22 cellular contexts compared by ENCODE assay signal in genomic region chr7:131628634-131629033, GRCh38.
A peak's percentile ranks its signal among the peaks of the same experiment; 100 is the strongest.
DNase-seq lines count a peak whose midpoint lies in the region; ATAC-seq and TF ChIP-seq lines count a peak whose summit lies in the region.
"Had no signal": no experiment of that assay in that cellular context is flagged by ENCODE, and none has a peak within 500 bp of the region (broad histone marks: within the 10 kb centered on the region; RNA-seq: fewer than 3 reads in every experiment).

No MANE protein-coding gene starts in this region.

- H3K27me3 ChIP-seq in GM23248 (replicated peaks; ENCODE audit: insufficient read depth) (no peaks in the 10 kb centered on the region), RWPE2 (ENCODE audit: insufficient read depth, poor library complexity, severe bottlenecking) (no peaks in the 10 kb centered on the region), left ventricle myocardium inferior (ENCODE audit: low read depth) (no peaks in the 10 kb centered on the region), trophoblast cell (ENCODE audit: insufficient read depth, low read length) (no peaks in the 10 kb centered on the region)

- no peak overlapping the region for H3K4ac ChIP-seq in trophoblast cell (ENCODE audit: low read depth, low read length)

- no peaks in the 10 kb centered on the region for H3K9me3 Mint-ChIP-seq in activated CD4-positive, alpha-beta memory T cell treated with anti-CD3 and anti-CD28 coated beads for 36 hours
- H3K9me3 Mint-ChIP-seq: activated naive CD4-positive, alpha-beta T cell treated with anti-CD3 and anti-CD28 coated beads, Interleukin-2, amount 50 U/mL, for 72 hours; activated T-helper 17 cell treated with anti-CD3 and anti-CD28 coated beads, Interleukin-2, amount 50 U/mL, for 72 hours; H9 had no signal

- H3K23ac ChIP-seq in trophoblast cell (ENCODE audit: low read length) = no peak overlapping the region

- H3K4me3 ChIP-seq in GM23248 (no peak overlapping the region), RWPE2 (ENCODE audit: severe bottlenecking) (no peak overlapping the region), left ventricle myocardium inferior (no peak overlapping the region), trophoblast cell (ENCODE audit: low read depth, low read length) (no peak overlapping the region)
- H3K4me3 ChIP-seq: psoas muscle had no signal

- H3K9me2 ChIP-seq in GM23248 (ENCODE audit: insufficient read depth) = no peaks in the 10 kb centered on the region

- H4K12ac ChIP-seq in trophoblast cell (ENCODE audit: low read depth, low read length) = no peak overlapping the region

- peaks cover 56% of the 10 kb centered on the region for H3K4me1 ChIP-seq in GM23248 (ENCODE audit: insufficient read depth)
- H3K4me1 ChIP-seq in RWPE2 (ENCODE audit: insufficient read depth, poor library complexity, severe bottlenecking) = peaks cover 31% of the 10 kb centered on the region
- peaks cover 81% of the 10 kb centered on the region for H3K4me1 ChIP-seq in left ventricle myocardium inferior
- H3K4me1 ChIP-seq in trophoblast cell (ENCODE audit: control insufficient read depth in 1 of 2, insufficient read depth in 2 of 2, low read length in 2 of 2) = peaks cover 41 to 52% of the 10 kb centered on the region in 2 experiments
- H3K4me1 ChIP-seq: psoas muscle had no signal

- no peak overlapping the region for H3K4me3 Mint-ChIP-seq in activated CD4-positive, alpha-beta memory T cell treated with anti-CD3 and anti-CD28 coated beads for 36 hours
- H3K4me3 Mint-ChIP-seq: activated T-helper 17 cell treated with anti-CD3 and anti-CD28 coated beads, Interleukin-2, amount 50 U/mL, for 72 hours; H9 had no signal

- H3K18ac ChIP-seq in trophoblast cell (ENCODE audit: low read length) = peak overlapping the region; percentile 48

- WGBS in GM23248 (ENCODE audit: low coverage in 1 of 2, low lambda C conversion rate in 2 of 2, missing lambda C conversion rate in 2 of 2), 2 experiments = 39 to 44% methylated on average over 8 of the region's 8 CpGs
- no CpG with 5 or more reads among the region's 8 CpGs for WGBS in trophoblast cell (ENCODE audit: extremely low coverage, insufficient coverage, insufficient read length)

- H3K27ac ChIP-seq in GM23248 (peak overlapping the region; percentile 56), RWPE2 (ENCODE audit: poor library complexity, severe bottlenecking) (peak overlapping the region; percentile 37), left ventricle myocardium inferior (replicated peaks) (peak overlapping the region; percentile 85), trophoblast cell (ENCODE audit: low read depth, low read length) (no peak overlapping the region)
- H3K27ac ChIP-seq: psoas muscle had no signal

- POLR2A ChIA-PET in activated CD4-positive, alpha-beta memory T cell treated with anti-CD3 and anti-CD28 coated beads for 36 hours (lab: Charles Lee) = no interaction called here

- peak overlapping the region; percentile 81 for H2BK12ac ChIP-seq in trophoblast cell (ENCODE audit: low read length)

- H3K9me3 ChIP-seq in GM23248 (ENCODE audit: low read depth) = no peaks in the 10 kb centered on the region
- H3K9me3 ChIP-seq in RWPE2 (ENCODE audit: severe bottlenecking) = no peaks in the 10 kb centered on the region
- no peaks in the 10 kb centered on the region for H3K9me3 ChIP-seq in left ventricle myocardium inferior (replicated peaks)
- H3K9me3 ChIP-seq in trophoblast cell (ENCODE audit: insufficient read depth, low read depth, low read length) = no peaks in the 10 kb centered on the region
- H3K9me3 ChIP-seq: psoas muscle had no signal

- intact Hi-C loops in left ventricle myocardium inferior (cut with micrococcal nuclease) = no loop called here
- intact Hi-C loops in activated CD4-positive, alpha-beta memory T cell treated with anti-CD3 and anti-CD28 coated beads for 36 hours (cut with micrococcal nuclease) = no loop called here

- no peak for ATAC-seq in RWPE2 (ENCODE audit: low read depth)
- ATAC-seq in HG03571 (IDR thresholded peaks at IDR 0.05; ENCODE audit: unreplicated experiment) = no peak
- ATAC-seq: activated naive CD4-positive, alpha-beta T cell treated with anti-CD3 and anti-CD28 coated beads, Interleukin-2, amount 50 U/mL, for 72 hours; activated T-helper 17 cell treated with anti-CD3 and anti-CD28 coated beads, Interleukin-2, amount 50 U/mL, for 72 hours had no signal

- H3K27ac Mint-ChIP-seq in activated CD4-positive, alpha-beta memory T cell treated with anti-CD3 and anti-CD28 coated beads for 36 hours = no peak overlapping the region
- H3K27ac Mint-ChIP-seq: activated T-helper 17 cell treated with anti-CD3 and anti-CD28 coated beads, Interleukin-2, amount 50 U/mL, for 72 hours had no signal

- H4K20me1 ChIP-seq in GM23248 (ENCODE audit: insufficient read depth) = no peaks in the 10 kb centered on the region

- H3K4me2 ChIP-seq in GM23248 (ENCODE audit: unreplicated experiment) = peak overlapping the region; percentile 13
- no peak overlapping the region for H3K4me2 ChIP-seq in trophoblast cell (ENCODE audit: low read length)

- H2BK120ac ChIP-seq in trophoblast cell (ENCODE audit: insufficient read depth, low read length, poor library complexity) = peak overlapping the region; percentile 62

- H3K79me2 ChIP-seq in GM23248 (ENCODE audit: insufficient read depth) = no peaks in the 10 kb centered on the region
- no peaks in the 10 kb centered on the region for H3K79me2 ChIP-seq in trophoblast cell (ENCODE audit: control insufficient read depth, insufficient read depth, low read length, poor library complexity)

- H3K36me3 Mint-ChIP-seq in activated CD4-positive, alpha-beta memory T cell treated with anti-CD3 and anti-CD28 coated beads for 36 hours = no peaks in the 10 kb centered on the region
- H3K36me3 Mint-ChIP-seq: activated naive CD4-positive, alpha-beta T cell treated with anti-CD3 and anti-CD28 coated beads, Interleukin-2, amount 50 U/mL, for 72 hours had no signal

- H4K91ac ChIP-seq in trophoblast cell (ENCODE audit: low read depth, low read length) = peak overlapping the region; percentile 85

- in situ Hi-C loops in GM23248 (cut with MboI) = no loop called here

- peak overlapping the region; percentile 81 for H3K14ac ChIP-seq in trophoblast cell (ENCODE audit: low read length)

- peak overlapping the region; percentile 78 for H2AK5ac ChIP-seq in trophoblast cell (ENCODE audit: low read length)

- TF ChIP-seq CTCF in RWPE2 (IDR thresholded peaks at IDR 0.05; ENCODE audit: poor library complexity, severe bottlenecking) (no peak), left ventricle myocardium inferior (IDR thresholded peaks at IDR 0.05; ENCODE audit: borderline replicate concordance) (no peak)

- H3K36me3 ChIP-seq in GM23248 (ENCODE audit: low read depth) (no peaks in the 10 kb centered on the region), RWPE2 (ENCODE audit: low read depth) (no peaks in the 10 kb centered on the region), left ventricle myocardium inferior (no peaks in the 10 kb centered on the region), trophoblast cell (ENCODE audit: control insufficient read depth in 1 of 2, insufficient read depth in 2 of 2, low read length in 2 of 2) (no peaks in the 10 kb centered on the region)

- peaks cover 29% of the 10 kb centered on the region for H3F3A ChIP-seq in GM23248 (ENCODE audit: insufficient read depth)

- CTCF ChIA-PET in activated CD4-positive, alpha-beta memory T cell treated with anti-CD3 and anti-CD28 coated beads for 36 hours (lab: Charles Lee) = no interaction called here

- no peak overlapping the region for H2BK5ac ChIP-seq in trophoblast cell (ENCODE audit: low read depth, low read length, poor library complexity)

- H3K4me1 Mint-ChIP-seq in activated CD4-positive, alpha-beta memory T cell treated with anti-CD3 and anti-CD28 coated beads for 36 hours (ENCODE audit: low read depth) = no peaks in the 10 kb centered on the region
- H3K4me1 Mint-ChIP-seq: activated T-helper 17 cell treated with anti-CD3 and anti-CD28 coated beads, Interleukin-2, amount 50 U/mL, for 72 hours had no signal

- peak overlapping the region; percentile 53 for H3K9ac ChIP-seq in GM23248
- no peak overlapping the region for H3K9ac ChIP-seq in trophoblast cell (ENCODE audit: low read length)

- peaks cover 39% of the 10 kb centered on the region for H3K79me1 ChIP-seq in trophoblast cell (ENCODE audit: low read length)

- H4K8ac ChIP-seq in trophoblast cell (ENCODE audit: low read depth, low read length) = peak overlapping the region; percentile 10

- H2AFZ ChIP-seq in GM23248 (peak overlapping the region; percentile 15; the same call in 1 of the 2 replicates), trophoblast cell (ENCODE audit: insufficient read depth, low read length, poor library complexity) (no peak overlapping the region)

- peaks cover 16% of the 10 kb centered on the region for H3K27me3 Mint-ChIP-seq in activated CD4-positive, alpha-beta memory T cell treated with anti-CD3 and anti-CD28 coated beads for 36 hours

- DNase-seq in GM23248 (peak; percentile 36), RWPE2 (ENCODE audit: low spot score) (no peak), left ventricle myocardium inferior (no peak), trophoblast cell (no peak), LoVo (ENCODE audit: low spot score) (no peak), HPDE6-E6E7 (ENCODE audit: extremely low spot score) (no peak)
- no peak for DNase-seq in activated CD4-positive, alpha-beta memory T cell treated with anti-CD3 and anti-CD28 coated beads for 36 hours
- DNase-seq: activated CD4-positive, alpha-beta T cell treated with anti-CD3 and anti-CD28 coated beads, Interleukin-2, amount 50 U/mL, for 4 hours; activated CD8-positive, alpha-beta memory T cell treated with anti-CD3 and anti-CD28 coated beads, Interleukin-2, amount 50 U/mL, for 48 hours; C1 segment of cervical spinal cord; Calu3; foreskin fibroblast; H9; NCI-H1092 treated with DMSO at 0.1 percent for 48 hours; NCI-H1930; psoas muscle; RPMI8226; stimulated activated CD4-positive, alpha-beta T cell treated with anti-CD3 and anti-CD28 coated beads, Interleukin-1b, Interleukin-23, amount 100 ng/mL, for 48 hours; T1000 had no signal
